Comparison of ENCODE assay signal across 20 cellular contexts in genomic region chr3:184713521-184713920, GRCh38.
"Had no signal": no experiment of that assay in that cellular context is flagged by ENCODE, and none has a peak within 500 bp of the region (broad histone marks: within the 10 kb centered on the region; RNA-seq: fewer than 3 reads in every experiment).

No MANE protein-coding gene starts in this region.

- H3K4me3 ChIP-seq: K562, SJSA1 had no signal

- H3K4me3 Mint-ChIP-seq: activated naive CD8-positive, alpha-beta T cell treated with anti-CD3 and anti-CD28 coated beads for 36 hours had no signal

- ATAC-seq: activated T-cell treated with anti-CD3 and anti-CD28 coated beads, Interleukin-2, amount 50 U/mL, for 4 hours; K562; WTC11 had no signal

- H3K9me3 ChIP-seq: SJSA1 had no signal

- H3K9me3 Mint-ChIP-seq: activated CD4-positive, alpha-beta T cell treated with anti-CD3 and anti-CD28 coated beads, Interleukin-2, amount 10 ng/mL, durations not matched to agents 24 days and 14 days; activated naive CD4-positive, alpha-beta T cell treated with anti-CD3 and anti-CD28 coated beads, Interleukin-2, amount 10 ng/mL, durations not matched to agents 7 days and 5 days; activated naive CD8-positive, alpha-beta T cell treated with anti-CD3 and anti-CD28 coated beads for 36 hours; activated T-cell treated with anti-CD3 and anti-CD28 coated beads, Interleukin-2, amount 50 U/mL, for 4 hours; T-helper 1 cell treated with Interleukin-12 subunit alpha and Interleukin-12 subunit beta and Interleukin-4 antibody, amounts not matched to agents 30 μg/mL and 1 μg/mL, for 36 hours had no signal

- DNase-seq: activated CD4-positive, alpha-beta T cell treated with anti-CD3 and anti-CD28 coated beads, Interleukin-2, amount 10 ng/mL, durations not matched to agents 24 days and 14 days; activated CD4-positive, alpha-beta T cell treated with anti-CD3 and anti-CD28 coated beads, Interleukin-2, amount 50 U/mL, for 48 hours; activated CD4-positive, CD25-positive, alpha-beta regulatory T cell treated with anti-CD3 and anti-CD28 coated beads, Interleukin-2, amount 50 U/mL, for 72 hours; activated gamma-delta T cell; activated naive CD4-positive, alpha-beta T cell treated with anti-CD3 and anti-CD28 coated beads, Interleukin-2, amount 10 ng/mL, durations not matched to agents 7 days and 5 days; activated naive CD8-positive, alpha-beta T cell treated with anti-CD3 and anti-CD28 coated beads for 36 hours; activated T-cell treated with anti-CD3 and anti-CD28 coated beads, Interleukin-2, amount 50 U/mL, for 4 hours; caudate nucleus; Karpas-422; MM.1S; NCI-H1105; NCI-H1436; NCI-H187; NCI-H510A treated with DMSO at 0.1 percent for 48 hours; SHP77; T-helper 9 cell had no signal

- H3K27me3 ChIP-seq: SJSA1 had no signal

- H3K27ac ChIP-seq: SJSA1 had no signal

- H3K27ac Mint-ChIP-seq: activated CD4-positive, alpha-beta T cell treated with anti-CD3 and anti-CD28 coated beads, Interleukin-2, amount 10 ng/mL, durations not matched to agents 24 days and 14 days; activated naive CD4-positive, alpha-beta T cell treated with anti-CD3 and anti-CD28 coated beads, Interleukin-2, amount 10 ng/mL, durations not matched to agents 7 days and 5 days had no signal
